In genomic region chr4:156677136-156677535, GRCh38 we compare ENCODE assay signal across 10 cellular contexts.
DNase-seq lines count a peak whose midpoint lies in the region; ATAC-seq and TF ChIP-seq lines count a peak whose summit lies in the region.
"Had no signal": no experiment of that assay in that cellular context is flagged by ENCODE, and none has a peak within 500 bp of the region (broad histone marks: within the 10 kb centered on the region; RNA-seq: fewer than 3 reads in every experiment).

No MANE protein-coding gene starts in this region.

- H3K36me3 ChIP-seq in OCI-LY7 (ENCODE audit: insufficient read depth, low read length) (no peaks in the 10 kb centered on the region), hepatocyte (replicated peaks; ENCODE audit: insufficient read depth, low read depth) (no peaks in the 10 kb centered on the region)
- H3K36me3 ChIP-seq: thoracic aorta had no signal

- H3K9me2 ChIP-seq in OCI-LY7 (ENCODE audit: insufficient read depth, low read length) (no peaks in the 10 kb centered on the region), hepatocyte (replicated peaks; ENCODE audit: insufficient read depth) (no peaks in the 10 kb centered on the region)

- POLR2A ChIA-PET in OCI-LY7 (lab: Charles Lee), result interaction anchor here (1.1 kb wide), 1 partner anchor 24 kb away, joined by 3 read pairs; no protein-coding TSS in a partner anchor

- peak; percentile 85 for ATAC-seq in GM21360 (IDR thresholded peaks at IDR 0.05; ENCODE audit: unreplicated experiment)
- no peak for ATAC-seq in sciatic nerve

- CTCF ChIA-PET in OCI-LY7 (lab: Charles Lee; ENCODE audit: unreplicated experiment), result no interaction called here

- DNase-seq in AG09319 (ENCODE audit: extremely low read depth, low read depth), result no peak
- DNase-seq in OCI-LY7 (ENCODE audit: low spot score), result peak; percentile 0
- DNase-seq in hepatocyte (ENCODE audit: low spot score), result peak; percentile 44
- no peak for DNase-seq in NCI-H510A treated with DMSO at 0.1 percent for 48 hours (lab: John Stamatoyannopoulos, UW)
- DNase-seq in activated T-cell treated with anti-CD3 and anti-CD28 coated beads for 4 hours, result no peak
- no peak for DNase-seq in sciatic nerve (ENCODE audit: low spot score)
- DNase-seq in NCI-H2107 (lab: John Stamatoyannopoulos, UW), result no peak

- H3K79me2 ChIP-seq in OCI-LY7 (ENCODE audit: insufficient read depth, low read depth, low read length) (no peaks in the 10 kb centered on the region), hepatocyte (no peaks in the 10 kb centered on the region)

- WGBS in hepatocyte (ENCODE audit: low lambda C conversion rate, missing lambda C conversion rate), result 37% methylated on average over 6 of the region's 6 CpGs

- no peak overlapping the region for H2AFZ ChIP-seq in OCI-LY7 (ENCODE audit: low read length)
- no peak overlapping the region for H2AFZ ChIP-seq in hepatocyte

- H4K20me1 ChIP-seq in OCI-LY7 (ENCODE audit: insufficient read depth, low read length) (no peaks in the 10 kb centered on the region), hepatocyte (ENCODE audit: insufficient read depth, poor library complexity, severe bottlenecking) (no peaks in the 10 kb centered on the region)

- no TSS peak for BruUV-seq in OCI-LY7 (replicated peaks; lab: Mats Ljungman, UMichigan)

- H3K27ac ChIP-seq in OCI-LY7 (ENCODE audit: low read depth, low read length, poor library complexity, severe bottlenecking), result no peak overlapping the region
- no peak overlapping the region for H3K27ac ChIP-seq in hepatocyte
- H3K27ac ChIP-seq: thoracic aorta had no signal

- no peaks in the 10 kb centered on the region for H3K27me3 ChIP-seq in hepatocyte

- no peaks in the 10 kb centered on the region for H3K9me3 ChIP-seq in OCI-LY7 (ENCODE audit: low read length)
- no peaks in the 10 kb centered on the region for H3K9me3 ChIP-seq in hepatocyte (ENCODE audit: low read depth)
- H3K9me3 ChIP-seq: thoracic aorta had no signal

- H3K4me3 ChIP-seq in OCI-LY7 (ENCODE audit: low read depth, low read length, poor library complexity, severe bottlenecking) (no peak overlapping the region), hepatocyte (no peak overlapping the region)
- H3K4me3 ChIP-seq: lung, thoracic aorta had no signal

- H3K4me2 ChIP-seq in OCI-LY7 (ENCODE audit: low read length), result no peak overlapping the region
- no peak overlapping the region for H3K4me2 ChIP-seq in hepatocyte

- intact Hi-C loops in OCI-LY7 (cut with micrococcal nuclease; ENCODE audit: unreplicated experiment) (no loop called here), sciatic nerve (cut with DNase I) (no loop called here)

- TF ChIP-seq CTCF in AG09319 (IDR thresholded peaks at IDR 0.05; ENCODE audit: low read depth, low read length) (peak; percentile 25), OCI-LY7 (conservative IDR thresholded peaks at IDR 0.05; ENCODE audit: low read length) (peak; percentile 53), hepatocyte (IDR thresholded peaks at IDR 0.05; ENCODE audit: poor library complexity) (peak; percentile 52)

- H3K4me1 ChIP-seq in OCI-LY7 (ENCODE audit: insufficient read depth, low read length, poor library complexity, severe bottlenecking), result no peaks in the 10 kb centered on the region
- no peaks in the 10 kb centered on the region for H3K4me1 ChIP-seq in hepatocyte (ENCODE audit: insufficient read depth)

Comparison
In these comparisons a context has a peak if more than half of its experiments do, and no peak if none do; other contexts are left out.
1. DNase-seq: peak in OCI-LY7 (single experiment) and hepatocyte (single experiment); none in AG09319 (single experiment), NCI-H510A treated with DMSO at 0.1 percent for 48 hours (single experiment), activated T-cell treated with anti-CD3 and anti-CD28 coated beads for 4 hours (single experiment), sciatic nerve (single experiment) and NCI-H2107 (single experiment).
2. Peak in every context shown above with its lines, with median percentiles within 50 percentile points of each other: CTCF ChIP-seq.